ENCODE assay signal across 9 cellular contexts in the genomic region with DNA sequence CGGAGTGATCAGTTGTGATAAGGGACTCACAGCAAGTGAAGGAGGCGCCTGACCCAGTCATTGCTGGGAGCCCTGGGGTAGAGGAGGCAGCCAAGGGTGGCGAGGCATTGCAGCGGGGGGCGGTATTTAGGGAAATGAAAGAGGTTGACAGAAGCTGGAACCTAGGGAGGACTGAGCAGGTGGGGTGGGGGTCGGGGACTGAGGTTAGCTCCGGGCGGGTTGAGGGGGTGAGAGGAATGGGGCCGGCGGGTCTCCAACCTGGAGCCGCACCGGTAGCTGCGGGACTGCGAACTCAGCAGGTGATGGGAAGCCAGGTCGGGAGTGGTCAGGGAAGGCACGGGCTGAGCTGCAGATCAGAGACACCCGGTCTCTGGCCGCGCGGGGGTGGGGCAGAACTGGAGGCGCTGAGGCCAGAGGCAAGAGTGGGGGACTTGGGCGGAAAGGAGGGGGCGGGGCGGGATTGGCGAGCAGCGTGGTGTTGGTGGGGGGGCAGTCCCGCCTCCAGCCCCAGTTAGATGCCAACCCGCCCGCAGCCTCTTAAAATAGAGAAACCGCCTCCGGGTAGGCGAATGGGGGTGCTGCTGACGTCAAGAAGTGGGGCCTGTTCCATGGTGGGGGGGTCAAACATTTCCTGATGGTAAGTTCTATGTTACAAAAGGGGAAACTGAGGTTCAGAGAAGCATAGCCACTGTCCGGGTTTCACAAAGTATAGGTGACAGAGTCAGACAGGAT. TPM values are rescaled to one million over a fixed set of nuclear protein-coding genes. Genes with fewer than 3 reads are reported as not detected.
DNase-seq lines count a peak whose midpoint lies in the region; TF ChIP-seq lines count a peak whose summit lies in the region.
"Had no signal": no experiment of that assay in that cellular context is flagged by ENCODE, and none has a peak within 500 bp of the region (broad histone marks: within the 10 kb centered on the region; RNA-seq: fewer than 3 reads in every experiment).

No MANE protein-coding gene starts in this region.

- CTCF ChIA-PET in HEK293 (lab: Yijun Ruan, JAX), result interaction anchor here (0.6 kb wide), 1 partner anchor 231 kb away, joined by 4 read pairs; no protein-coding TSS in a partner anchor

- H3K9me3 ChIP-seq in HEK293 (ENCODE audit: control insufficient read depth, insufficient read depth, low read depth, low read length), result no peaks in the 10 kb centered on the region
- H3K9me3 ChIP-seq in OCI-LY3 (ENCODE audit: insufficient read depth, low read length), result no peaks in the 10 kb centered on the region
- no peaks in the 10 kb centered on the region for H3K9me3 ChIP-seq in spleen

- H3K9ac ChIP-seq in OCI-LY3 (ENCODE audit: low read length), result peak overlapping the region; percentile 93

- TF ChIP-seq CTCF in HEK293 (tag by site-specific recombination; IDR thresholded peaks at IDR 0.05) (no peak), OCI-LY3 (IDR thresholded peaks at IDR 0.05; ENCODE audit: low read depth, low read length) (0 out of 2 replicates have a peak, but pooled peaks have one; percentile 8), coronary artery (IDR thresholded peaks at IDR 0.05) (no peak), spleen (IDR thresholded peaks at IDR 0.05 in 8 of 11, conservative IDR thresholded peaks at IDR 0.05 in 3 of 11) (no peak)

- no peaks in the 10 kb centered on the region for H3K36me3 ChIP-seq in HEK293 (ENCODE audit: control insufficient read depth in 2 of 2, insufficient read depth in 1 of 2, low read length in 2 of 2)
- H3K36me3 ChIP-seq in OCI-LY3 (replicated peaks; ENCODE audit: low read depth, low read length), result peaks cover 23% of the 10 kb centered on the region
- H3K36me3 ChIP-seq in spleen, result peaks cover 0 to 11% (median 0%) of the 10 kb centered on the region in 6 donors

- TF ChIP-seq POLR2A in GM18526 (IDR thresholded peaks at IDR 0.05; ENCODE audit: extremely low read depth, insufficient read length), result peak; percentile 86
- no peak for TF ChIP-seq POLR2A in spleen (IDR thresholded peaks at IDR 0.05)

- intact Hi-C loops in spleen (cut with DNase I; ENCODE audit: low total_unique reads), result no loop called here

- peaks cover 13% of the 10 kb centered on the region for H4K20me1 ChIP-seq in OCI-LY3 (ENCODE audit: insufficient read depth, low read length)

- no peaks in the 10 kb centered on the region for H3K4me1 ChIP-seq in HEK293 (ENCODE audit: control insufficient read depth, insufficient read depth, low read length)
- H3K4me1 ChIP-seq in OCI-LY3 (ENCODE audit: low read length), result peaks cover 13% of the 10 kb centered on the region
- peaks cover 23 to 56% (median 40%) of the 10 kb centered on the region in 6 donors for H3K4me1 ChIP-seq in spleen

- H3K27ac ChIP-seq in HEK293 (ENCODE audit: extremely low read depth, low read depth, low read length), result no peak overlapping the region
- peak overlapping the region; percentile 91 for H3K27ac ChIP-seq in OCI-LY3 (ENCODE audit: low read length)
- H3K27ac ChIP-seq in coronary artery, result no peak overlapping the region
- peak overlapping the region; percentile 27 to 87 (median 79) for H3K27ac ChIP-seq in spleen

- 4 to 6% (median 5%) methylated on average over 27 to 34 of the region's 34 CpGs for WGBS in spleen, 5 donors

- POLR2A ChIA-PET in HEK293 (lab: Yijun Ruan, JAX), result interaction anchor here (0.7 kb wide), 1 partner anchor 58 kb away, joined by 5 read pairs; no protein-coding TSS in a partner anchor

- DNase-seq in coronary artery (ENCODE audit: low spot score), result no peak
- peak; percentile 92 for DNase-seq in spleen
- no peak for DNase-seq in cerebellum (ENCODE audit: low spot score)
- DNase-seq in 8988T, result no peak
- DNase-seq in D341Med (ENCODE audit: low spot score), result no peak

- H3K27me3 ChIP-seq in OCI-LY3 (ENCODE audit: low read depth, low read length), result no peaks in the 10 kb centered on the region
- peaks cover 0 to 30% (median 0%) of the 10 kb centered on the region in 7 donors for H3K27me3 ChIP-seq in spleen (replicated peaks in 1 of 7)

- H3K4me2 ChIP-seq in OCI-LY3 (ENCODE audit: low read length), result peak overlapping the region; percentile 95

- no peak overlapping the region for H2AFZ ChIP-seq in OCI-LY3 (ENCODE audit: low read depth, low read length)

- H3K4me3 ChIP-seq in HEK293 (ENCODE audit: low read depth, low read length), result no peak overlapping the region
- peak overlapping the region; percentile 88 for H3K4me3 ChIP-seq in OCI-LY3 (ENCODE audit: low read length)
- H3K4me3 ChIP-seq in coronary artery, result peak overlapping the region; percentile 64
- peak overlapping the region; percentile 34 to 82 (median 54) for H3K4me3 ChIP-seq in spleen

- H3K79me2 ChIP-seq in OCI-LY3 (ENCODE audit: low read length), result peaks cover 24% of the 10 kb centered on the region

TF ChIP-seq in HEK293, 187 proteins besides CTCF, POLR2A, EP300 and RAD21 (continues in another document):
- TF ChIP-seq ZNF561 (tag by site-specific recombination; IDR thresholded peaks at IDR 0.05; ENCODE audit: borderline replicate concordance) (no peak), ZNF19 (tag by site-specific recombination; IDR thresholded peaks at IDR 0.05; ENCODE audit: low read depth) (no peak), IKZF3 (tag by site-specific recombination; IDR thresholded peaks at IDR 0.05) (no peak), ZNF596 (tag by site-specific recombination; IDR thresholded peaks at IDR 0.05) (no peak), ZNF121 (tag by site-specific recombination; IDR thresholded peaks at IDR 0.05) (no peak)
- TF ChIP-seq, protein P1, sequence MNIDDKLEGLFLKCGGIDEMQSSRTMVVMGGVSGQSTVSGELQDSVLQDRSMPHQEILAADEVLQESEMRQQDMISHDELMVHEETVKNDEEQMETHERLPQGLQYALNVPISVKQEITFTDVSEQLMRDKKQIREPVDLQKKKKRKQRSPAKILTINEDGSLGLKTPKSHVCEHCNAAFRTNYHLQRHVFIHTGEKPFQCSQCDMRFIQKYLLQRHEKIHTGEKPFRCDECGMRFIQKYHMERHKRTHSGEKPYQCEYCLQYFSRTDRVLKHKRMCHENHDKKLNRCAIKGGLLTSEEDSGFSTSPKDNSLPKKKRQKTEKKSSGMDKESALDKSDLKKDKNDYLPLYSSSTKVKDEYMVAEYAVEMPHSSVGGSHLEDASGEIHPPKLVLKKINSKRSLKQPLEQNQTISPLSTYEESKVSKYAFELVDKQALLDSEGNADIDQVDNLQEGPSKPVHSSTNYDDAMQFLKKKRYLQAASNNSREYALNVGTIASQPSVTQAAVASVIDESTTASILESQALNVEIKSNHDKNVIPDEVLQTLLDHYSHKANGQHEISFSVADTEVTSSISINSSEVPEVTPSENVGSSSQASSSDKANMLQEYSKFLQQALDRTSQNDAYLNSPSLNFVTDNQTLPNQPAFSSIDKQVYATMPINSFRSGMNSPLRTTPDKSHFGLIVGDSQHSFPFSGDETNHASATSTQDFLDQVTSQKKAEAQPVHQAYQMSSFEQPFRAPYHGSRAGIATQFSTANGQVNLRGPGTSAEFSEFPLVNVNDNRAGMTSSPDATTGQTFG (tag by site-specific recombination; IDR thresholded peaks at IDR 0.05; ENCODE audit: borderline replicate concordance), result no peak
- TF ChIP-seq, protein P2, sequence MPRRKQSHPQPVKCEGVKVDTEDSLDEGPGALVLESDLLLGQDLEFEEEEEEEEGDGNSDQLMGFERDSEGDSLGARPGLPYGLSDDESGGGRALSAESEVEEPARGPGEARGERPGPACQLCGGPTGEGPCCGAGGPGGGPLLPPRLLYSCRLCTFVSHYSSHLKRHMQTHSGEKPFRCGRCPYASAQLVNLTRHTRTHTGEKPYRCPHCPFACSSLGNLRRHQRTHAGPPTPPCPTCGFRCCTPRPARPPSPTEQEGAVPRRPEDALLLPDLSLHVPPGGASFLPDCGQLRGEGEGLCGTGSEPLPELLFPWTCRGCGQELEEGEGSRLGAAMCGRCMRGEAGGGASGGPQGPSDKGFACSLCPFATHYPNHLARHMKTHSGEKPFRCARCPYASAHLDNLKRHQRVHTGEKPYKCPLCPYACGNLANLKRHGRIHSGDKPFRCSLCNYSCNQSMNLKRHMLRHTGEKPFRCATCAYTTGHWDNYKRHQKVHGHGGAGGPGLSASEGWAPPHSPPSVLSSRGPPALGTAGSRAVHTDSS (tag by site-specific recombination; IDR thresholded peaks at IDR 0.05), result no peak

RNA-seq across cellular contexts. Expression of a gene that starts 1.5 kb away (rescaled TPM):
- 10 to 100 TPM; 31.3 to 52.7 (median 39.4) TPM for total RNA-seq in spleen
- 10 to 100 TPM in 2 of 3 donors, 1 to 10 TPM in 1; 8.9 to 17.1 (median 16.1) TPM for polyA plus RNA-seq in spleen
- 3.5 TPM for total RNA-seq in cerebellum

RNA-seq across cellular contexts. Expression of a gene that starts 12.3 kb away (rescaled TPM):
- total RNA-seq in spleen (10 to 100 TPM; 19.7 to 31.6 (median 25.3) TPM), cerebellum (0.18 TPM)
- 10 to 100 TPM in 2 of 3 donors, 1 to 10 TPM in 1; 9.9 to 21.5 (median 14.8) TPM for polyA plus RNA-seq in spleen
- total RNA-seq: SK-MEL-5 had no signal

RNA-seq across cellular contexts. Expression of a gene that starts 53.9 kb away (rescaled TPM):
- total RNA-seq in spleen, result 10 to 100 TPM in 6 of 7 donors, 1 to 10 TPM in 1; 6.6 to 22.7 (median 16.3) TPM
- polyA plus RNA-seq in spleen, result 1 to 10 TPM; 4.2 to 5.1 (median 4.9) TPM
- total RNA-seq in cerebellum, result 21.2 TPM

Comparison
In these comparisons a context has a peak if more than half of its experiments do, and no peak if none do; other contexts are left out.
1. H3K27ac ChIP-seq: peak in OCI-LY3 (single experiment) and spleen (8 of 8); none in HEK293 (single experiment) and coronary artery (0 of 2).
2. RNA of a gene that starts 12.3 kb away (total RNA-seq): 19.7 to 31.6 TPM in spleen; 0.18 TPM in cerebellum (single experiment); every median in the first group is over 10 times any median in the second.